In the genomic region with DNA sequence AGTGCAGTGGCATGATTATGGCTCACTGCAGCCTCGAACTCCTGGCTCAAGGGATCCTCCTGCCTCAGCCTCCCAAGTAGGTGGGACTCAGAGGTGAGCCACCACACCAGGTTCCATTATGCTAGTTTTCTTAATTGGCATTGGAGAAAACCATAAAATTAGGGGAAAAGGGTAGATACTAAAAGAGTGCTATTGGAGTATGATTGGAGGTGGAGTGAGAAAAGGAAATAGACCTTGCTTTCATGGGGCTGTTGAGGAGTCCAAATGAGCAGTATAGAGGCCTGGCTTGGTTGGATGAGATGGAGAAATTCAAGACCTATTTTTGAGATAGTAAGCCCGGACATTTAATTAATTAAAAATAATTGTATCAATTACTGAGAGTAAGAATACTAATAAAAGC, we compare ENCODE assay signal across 1 cellular context.
TF ChIP-seq lines count a peak whose summit lies in the region.

No MANE protein-coding gene starts in this region.

TF ChIP-seq in GM23338, 12 proteins besides CTCF, POLR2A, EP300 and RAD21 (continued from another document):
- TF ChIP-seq, protein P1, sequence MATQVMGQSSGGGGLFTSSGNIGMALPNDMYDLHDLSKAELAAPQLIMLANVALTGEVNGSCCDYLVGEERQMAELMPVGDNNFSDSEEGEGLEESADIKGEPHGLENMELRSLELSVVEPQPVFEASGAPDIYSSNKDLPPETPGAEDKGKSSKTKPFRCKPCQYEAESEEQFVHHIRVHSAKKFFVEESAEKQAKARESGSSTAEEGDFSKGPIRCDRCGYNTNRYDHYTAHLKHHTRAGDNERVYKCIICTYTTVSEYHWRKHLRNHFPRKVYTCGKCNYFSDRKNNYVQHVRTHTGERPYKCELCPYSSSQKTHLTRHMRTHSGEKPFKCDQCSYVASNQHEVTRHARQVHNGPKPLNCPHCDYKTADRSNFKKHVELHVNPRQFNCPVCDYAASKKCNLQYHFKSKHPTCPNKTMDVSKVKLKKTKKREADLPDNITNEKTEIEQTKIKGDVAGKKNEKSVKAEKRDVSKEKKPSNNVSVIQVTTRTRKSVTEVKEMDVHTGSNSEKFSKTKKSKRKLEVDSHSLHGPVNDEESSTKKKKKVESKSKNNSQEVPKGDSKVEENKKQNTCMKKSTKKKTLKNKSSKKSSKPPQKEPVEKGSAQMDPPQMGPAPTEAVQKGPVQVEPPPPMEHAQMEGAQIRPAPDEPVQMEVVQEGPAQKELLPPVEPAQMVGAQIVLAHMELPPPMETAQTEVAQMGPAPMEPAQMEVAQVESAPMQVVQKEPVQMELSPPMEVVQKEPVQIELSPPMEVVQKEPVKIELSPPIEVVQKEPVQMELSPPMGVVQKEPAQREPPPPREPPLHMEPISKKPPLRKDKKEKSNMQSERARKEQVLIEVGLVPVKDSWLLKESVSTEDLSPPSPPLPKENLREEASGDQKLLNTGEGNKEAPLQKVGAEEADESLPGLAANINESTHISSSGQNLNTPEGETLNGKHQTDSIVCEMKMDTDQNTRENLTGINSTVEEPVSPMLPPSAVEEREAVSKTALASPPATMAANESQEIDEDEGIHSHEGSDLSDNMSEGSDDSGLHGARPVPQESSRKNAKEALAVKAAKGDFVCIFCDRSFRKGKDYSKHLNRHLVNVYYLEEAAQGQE (IDR thresholded peaks at IDR 0.05; ENCODE audit: unreplicated experiment): no peak
- TF ChIP-seq, protein P2, sequence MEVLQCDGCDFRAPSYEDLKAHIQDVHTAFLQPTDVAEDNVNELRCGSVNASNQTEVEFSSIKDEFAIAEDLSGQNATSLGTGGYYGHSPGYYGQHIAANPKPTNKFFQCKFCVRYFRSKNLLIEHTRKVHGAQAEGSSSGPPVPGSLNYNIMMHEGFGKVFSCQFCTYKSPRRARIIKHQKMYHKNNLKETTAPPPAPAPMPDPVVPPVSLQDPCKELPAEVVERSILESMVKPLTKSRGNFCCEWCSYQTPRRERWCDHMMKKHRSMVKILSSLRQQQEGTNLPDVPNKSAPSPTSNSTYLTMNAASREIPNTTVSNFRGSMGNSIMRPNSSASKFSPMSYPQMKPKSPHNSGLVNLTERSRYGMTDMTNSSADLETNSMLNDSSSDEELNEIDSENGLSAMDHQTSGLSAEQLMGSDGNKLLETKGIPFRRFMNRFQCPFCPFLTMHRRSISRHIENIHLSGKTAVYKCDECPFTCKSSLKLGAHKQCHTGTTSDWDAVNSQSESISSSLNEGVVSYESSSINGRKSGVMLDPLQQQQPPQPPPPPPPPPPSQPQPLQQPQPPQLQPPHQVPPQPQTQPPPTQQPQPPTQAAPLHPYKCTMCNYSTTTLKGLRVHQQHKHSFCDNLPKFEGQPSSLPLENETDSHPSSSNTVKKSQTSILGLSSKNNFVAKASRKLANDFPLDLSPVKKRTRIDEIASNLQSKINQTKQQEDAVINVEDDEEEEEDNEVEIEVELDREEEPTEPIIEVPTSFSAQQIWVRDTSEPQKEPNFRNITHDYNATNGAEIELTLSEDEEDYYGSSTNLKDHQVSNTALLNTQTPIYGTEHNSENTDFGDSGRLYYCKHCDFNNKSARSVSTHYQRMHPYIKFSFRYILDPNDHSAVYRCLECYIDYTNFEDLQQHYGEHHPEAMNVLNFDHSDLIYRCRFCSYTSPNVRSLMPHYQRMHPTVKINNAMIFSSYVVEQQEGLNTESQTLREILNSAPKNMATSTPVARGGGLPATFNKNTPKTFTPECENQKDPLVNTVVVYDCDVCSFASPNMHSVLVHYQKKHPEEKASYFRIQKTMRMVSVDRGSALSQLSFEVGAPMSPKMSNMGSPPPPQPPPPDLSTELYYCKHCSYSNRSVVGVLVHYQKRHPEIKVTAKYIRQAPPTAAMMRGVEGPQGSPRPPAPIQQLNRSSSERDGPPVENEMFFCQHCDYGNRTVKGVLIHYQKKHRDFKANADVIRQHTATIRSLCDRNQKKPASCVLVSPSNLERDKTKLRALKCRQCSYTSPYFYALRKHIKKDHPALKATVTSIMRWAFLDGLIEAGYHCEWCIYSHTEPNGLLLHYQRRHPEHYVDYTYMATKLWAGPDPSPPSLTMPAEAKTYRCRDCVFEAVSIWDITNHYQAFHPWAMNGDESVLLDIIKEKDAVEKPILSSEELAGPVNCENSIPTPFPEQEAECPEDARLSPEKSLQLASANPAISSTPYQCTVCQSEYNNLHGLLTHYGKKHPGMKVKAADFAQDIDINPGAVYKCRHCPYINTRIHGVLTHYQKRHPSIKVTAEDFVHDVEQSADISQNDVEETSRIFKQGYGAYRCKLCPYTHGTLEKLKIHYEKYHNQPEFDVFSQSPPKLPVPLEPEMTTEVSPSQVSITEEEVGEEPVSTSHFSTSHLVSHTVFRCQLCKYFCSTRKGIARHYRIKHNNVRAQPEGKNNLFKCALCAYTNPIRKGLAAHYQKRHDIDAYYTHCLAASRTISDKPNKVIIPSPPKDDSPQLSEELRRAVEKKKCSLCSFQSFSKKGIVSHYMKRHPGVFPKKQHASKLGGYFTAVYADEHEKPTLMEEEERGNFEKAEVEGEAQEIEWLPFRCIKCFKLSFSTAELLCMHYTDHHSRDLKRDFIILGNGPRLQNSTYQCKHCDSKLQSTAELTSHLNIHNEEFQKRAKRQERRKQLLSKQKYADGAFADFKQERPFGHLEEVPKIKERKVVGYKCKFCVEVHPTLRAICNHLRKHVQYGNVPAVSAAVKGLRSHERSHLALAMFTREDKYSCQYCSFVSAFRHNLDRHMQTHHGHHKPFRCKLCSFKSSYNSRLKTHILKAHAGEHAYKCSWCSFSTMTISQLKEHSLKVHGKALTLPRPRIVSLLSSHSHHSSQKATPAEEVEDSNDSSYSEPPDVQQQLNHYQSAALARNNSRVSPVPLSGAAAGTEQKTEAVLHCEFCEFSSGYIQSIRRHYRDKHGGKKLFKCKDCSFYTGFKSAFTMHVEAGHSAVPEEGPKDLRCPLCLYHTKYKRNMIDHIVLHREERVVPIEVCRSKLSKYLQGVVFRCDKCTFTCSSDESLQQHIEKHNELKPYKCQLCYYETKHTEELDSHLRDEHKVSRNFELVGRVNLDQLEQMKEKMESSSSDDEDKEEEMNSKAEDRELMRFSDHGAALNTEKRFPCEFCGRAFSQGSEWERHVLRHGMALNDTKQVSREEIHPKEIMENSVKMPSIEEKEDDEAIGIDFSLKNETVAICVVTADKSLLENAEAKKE (CRISPR knock-in tag; IDR thresholded peaks at IDR 0.05): no peak
- TF ChIP-seq CREB1 (CRISPR knock-in tag; IDR thresholded peaks at IDR 0.05; ENCODE audit: low read depth) (no peak), EZH2phosphoT487 (IDR thresholded peaks at IDR 0.05; ENCODE audit: unreplicated experiment) (no peak)
